ENCODE assay signal across 12 cellular contexts in the genomic region with DNA sequence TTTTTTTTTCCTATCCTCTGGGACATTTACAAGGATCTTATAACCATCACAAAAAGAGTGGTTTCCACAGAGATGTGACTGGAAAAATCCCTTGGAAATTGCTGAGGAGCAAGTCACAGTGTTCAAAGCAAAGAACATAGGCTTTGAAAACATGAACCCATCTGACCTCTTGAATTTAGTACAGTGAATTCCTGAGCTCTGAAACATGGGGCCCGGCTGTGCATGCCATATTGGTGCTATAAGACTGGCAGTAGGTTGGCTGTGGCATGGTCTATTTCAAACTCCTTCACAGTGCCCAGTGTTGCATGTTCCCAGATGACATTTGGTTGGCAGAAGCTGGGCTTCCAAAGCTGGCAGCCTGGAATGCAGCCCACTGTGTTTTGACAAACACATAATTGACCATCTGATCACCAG.
DNase-seq lines count a peak whose midpoint lies in the region; ATAC-seq and TF ChIP-seq lines count a peak whose summit lies in the region.
"Had no signal": no experiment of that assay in that cellular context is flagged by ENCODE, and none has a peak within 500 bp of the region (broad histone marks: within the 10 kb centered on the region; RNA-seq: fewer than 3 reads in every experiment).

No MANE protein-coding gene starts in this region.

- H3K9me3 Mint-ChIP-seq in activated naive CD4-positive, alpha-beta T cell treated with anti-CD3 and anti-CD28 coated beads, Interleukin-2, amount 50 U/mL, for 72 hours, result no peaks in the 10 kb centered on the region
- H3K9me3 Mint-ChIP-seq: CD8-positive, alpha-beta T cell; neural crest cell had no signal

- H3K27ac ChIP-seq in RWPE1, result no peak overlapping the region
- H3K27ac ChIP-seq: epithelial cell of prostate had no signal

- POLR2A ChIA-PET in RWPE1 (lab: Yijun Ruan, JAX; ENCODE audit: low non-redundant PET), result no interaction called here

- TF ChIP-seq CTCF in RWPE1 (conservative IDR thresholded peaks at IDR 0.05; ENCODE audit: low read depth), result no peak
- TF ChIP-seq CTCF in fibroblast of the aortic adventitia (IDR thresholded peaks at IDR 0.05; ENCODE audit: insufficient read depth, low read length), result no peak

- CTCF ChIA-PET in RWPE1 (lab: Yijun Ruan, JAX), result no interaction called here

- no peak for ATAC-seq in activated naive CD4-positive, alpha-beta T cell treated with anti-CD3 and anti-CD28 coated beads, Interleukin-2, amount 50 U/mL, for 72 hours
- ATAC-seq: CD8-positive, alpha-beta T cell had no signal

- no peak overlapping the region for H3K27ac Mint-ChIP-seq in activated naive CD4-positive, alpha-beta T cell treated with anti-CD3 and anti-CD28 coated beads, Interleukin-2, amount 50 U/mL, for 72 hours
- H3K27ac Mint-ChIP-seq: CD8-positive, alpha-beta T cell had no signal

- DNase-seq in EH (ENCODE audit: low read depth), result peak; percentile 91
- DNase-seq in RWPE1 (ENCODE audit: low spot score), result peak; percentile 14
- DNase-seq in fibroblast of the aortic adventitia (ENCODE audit: low read depth), result peak; percentile 60
- DNase-seq in pons (ENCODE audit: low spot score), result peak; percentile 12
- DNase-seq in activated naive CD4-positive, alpha-beta T cell treated with anti-CD3 and anti-CD28 coated beads, Interleukin-2, amount 50 U/mL, for 72 hours (ENCODE audit: low spot score in 2 of 2), result no peak
- DNase-seq in dedifferentiated amniotic fluid mesenchymal stem cell (ENCODE audit: extremely low spot score), result no peak
- no peak for DNase-seq in HK-2 (ENCODE audit: unreplicated experiment)
- DNase-seq in stimulated activated CD4-positive, alpha-beta T cell treated with anti-CD3 and anti-CD28 coated beads, Interleukin-15, amount 100 ng/mL, for 24 hours, result no peak
- DNase-seq: CD8-positive, alpha-beta T cell had no signal

- H3K36me3 Mint-ChIP-seq in activated naive CD4-positive, alpha-beta T cell treated with anti-CD3 and anti-CD28 coated beads, Interleukin-2, amount 50 U/mL, for 72 hours, result no peaks in the 10 kb centered on the region

- H3K4me3 ChIP-seq in fibroblast of the aortic adventitia (ENCODE audit: low read depth, low read length), result no peak overlapping the region
- H3K4me3 ChIP-seq: HAP-1 had no signal

Comparison
In these comparisons a context has a peak if more than half of its experiments do, and no peak if none do; other contexts are left out.
1. DNase-seq: peak in EH (single experiment), RWPE1 (single experiment), fibroblast of the aortic adventitia (single experiment) and pons (single experiment); none in activated naive CD4-positive, alpha-beta T cell treated with anti-CD3 and anti-CD28 coated beads, Interleukin-2, amount 50 U/mL, for 72 hours (0 of 2), dedifferentiated amniotic fluid mesenchymal stem cell (single experiment), HK-2 (single experiment) and stimulated activated CD4-positive, alpha-beta T cell treated with anti-CD3 and anti-CD28 coated beads, Interleukin-15, amount 100 ng/mL, for 24 hours (single experiment).